9 cellular contexts compared by ENCODE assay signal in the genomic region with DNA sequence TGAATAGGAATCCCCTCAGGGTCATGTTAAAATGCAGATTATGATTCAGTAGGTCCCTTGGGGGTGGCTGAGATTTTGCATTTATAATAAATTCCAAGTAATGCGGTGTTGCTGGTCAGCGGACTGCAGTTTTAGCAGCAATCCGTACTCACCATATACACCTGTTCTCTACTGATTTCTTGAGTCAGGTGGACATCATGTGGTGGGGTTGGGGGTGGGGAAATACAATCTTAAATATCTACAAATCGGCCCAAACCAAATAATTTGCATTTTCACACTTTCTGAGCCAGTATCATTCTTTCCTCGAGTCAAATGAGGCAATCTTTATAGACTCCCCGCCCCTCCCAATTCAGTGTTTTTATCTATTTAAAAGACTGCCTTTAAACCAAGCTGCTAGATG. TPM values are rescaled to one million over a fixed set of nuclear protein-coding genes. Genes with fewer than 3 reads are reported as not detected.
DNase-seq lines count a peak whose midpoint lies in the region; ATAC-seq lines count a peak whose summit lies in the region.
"Had no signal": no experiment of that assay in that cellular context is flagged by ENCODE, and none has a peak within 500 bp of the region (broad histone marks: within the 10 kb centered on the region; RNA-seq: fewer than 3 reads in every experiment).

No MANE protein-coding gene starts in this region.

- no peak overlapping the region for H2BK120ac ChIP-seq in mesenchymal stem cell (ENCODE audit: low read depth, low read length)

- no peak overlapping the region for H3K14ac ChIP-seq in mesenchymal stem cell (ENCODE audit: low read length in 2 of 2)

- peak overlapping the region; percentile 95 for H3K4me2 ChIP-seq in mesenchymal stem cell (ENCODE audit: low read length, poor library complexity, severe bottlenecking)

- H3K4me1 Mint-ChIP-seq in stimulated activated naive CD8-positive, alpha-beta T cell treated with anti-CD3 and anti-CD28 coated beads, Interleukin-15, Interleukin-2, amounts not matched to agents 100 ng/mL and 50 ng/mL, for 24 hours (ENCODE audit: low read depth) = peaks cover 20% of the 10 kb centered on the region

- no peak overlapping the region for H2AFZ ChIP-seq in mesenchymal stem cell (ENCODE audit: low read depth, low read length)

- no peaks in the 10 kb centered on the region for H3K36me3 ChIP-seq in mesenchymal stem cell (ENCODE audit: control insufficient read depth in 1 of 2, insufficient read depth in 2 of 2, low read depth in 1 of 2, low read length in 2 of 2)

- H3K9ac ChIP-seq in mesenchymal stem cell (ENCODE audit: low read length) = peak overlapping the region; percentile 95

- no peak for ATAC-seq in stimulated activated naive CD8-positive, alpha-beta T cell treated with anti-CD3 and anti-CD28 coated beads, Interleukin-15, Interleukin-2, amounts not matched to agents 100 U/mL and 50 U/mL, for 24 hours
- ATAC-seq in HG03571 (IDR thresholded peaks at IDR 0.05; ENCODE audit: unreplicated experiment) (no peak), GM21515 (IDR thresholded peaks at IDR 0.05; ENCODE audit: unreplicated experiment) (no peak)

- H3K27me3 ChIP-seq in mesenchymal stem cell (ENCODE audit: control insufficient read depth in 1 of 2, insufficient read depth in 1 of 2, low read length in 2 of 2) = peaks cover 0 to 5% of the 10 kb centered on the region in 2 experiments

- no peaks in the 10 kb centered on the region for H3K9me3 Mint-ChIP-seq in stimulated activated naive CD8-positive, alpha-beta T cell treated with anti-CD3 and anti-CD28 coated beads, Interleukin-15, Interleukin-2, amounts not matched to agents 100 ng/mL and 50 ng/mL, for 24 hours

- no peaks in the 10 kb centered on the region for H3K9me3 ChIP-seq in mesenchymal stem cell (ENCODE audit: control insufficient read depth, low read length)

- H2BK5ac ChIP-seq in mesenchymal stem cell (ENCODE audit: low read depth, low read length, poor library complexity, severe bottlenecking) = no peak overlapping the region

- no peak overlapping the region for H2BK15ac ChIP-seq in mesenchymal stem cell (ENCODE audit: low read depth, poor library complexity, severe bottlenecking)

- no peaks in the 10 kb centered on the region for H3K4me1 ChIP-seq in mesenchymal stem cell (ENCODE audit: control insufficient read depth, insufficient read depth, low read depth, low read length)

- H3K27ac Mint-ChIP-seq in stimulated activated naive CD8-positive, alpha-beta T cell treated with anti-CD3 and anti-CD28 coated beads, Interleukin-15, Interleukin-2, amounts not matched to agents 100 ng/mL and 50 ng/mL, for 24 hours = peak overlapping the region; percentile 88

- H3K79me1 ChIP-seq in mesenchymal stem cell (replicated peaks; ENCODE audit: low read length, poor library complexity, severe bottlenecking) = peaks cover 16% of the 10 kb centered on the region

- H4K8ac ChIP-seq in mesenchymal stem cell (ENCODE audit: low read length) = no peak overlapping the region

- no peak for DNase-seq in stimulated activated naive CD8-positive, alpha-beta T cell treated with anti-CD3 and anti-CD28 coated beads, Interleukin-15, Interleukin-2, amounts not matched to agents 100 U/mL and 50 U/mL, for 24 hours
- DNase-seq in astrocyte of the hippocampus (ENCODE audit: low read depth, low spot score) (peak; percentile 4), mesenchymal stem cell (no peak), GM19240 (ENCODE audit: insufficient read length, low spot score) (no peak)
- no peak for DNase-seq in stimulated activated CD4-positive, alpha-beta T cell treated with anti-CD3 and anti-CD28 coated beads, Interleukin-1b, Interleukin-23, amount 100 ng/mL, for 48 hours
- DNase-seq: GF-D8 had no signal

- peak overlapping the region in 1 of 2 experiments; percentile 99 for H3K4me3 ChIP-seq in mesenchymal stem cell (ENCODE audit: insufficient read depth in 1 of 2, low read depth in 1 of 2, low read length in 2 of 2)

- no peaks in the 10 kb centered on the region for H3K27me3 Mint-ChIP-seq in stimulated activated naive CD8-positive, alpha-beta T cell treated with anti-CD3 and anti-CD28 coated beads, Interleukin-15, Interleukin-2, amounts not matched to agents 100 ng/mL and 50 ng/mL, for 24 hours

- no peak overlapping the region for H2AK5ac ChIP-seq in mesenchymal stem cell (ENCODE audit: low read length, severe bottlenecking)

- H2BK12ac ChIP-seq in mesenchymal stem cell (ENCODE audit: low read length in 2 of 2) = no peak overlapping the region

- H3K4me3 Mint-ChIP-seq in stimulated activated naive CD8-positive, alpha-beta T cell treated with anti-CD3 and anti-CD28 coated beads, Interleukin-15, Interleukin-2, amounts not matched to agents 100 ng/mL and 50 ng/mL, for 24 hours = peak overlapping the region; percentile 98

- H3K36me3 Mint-ChIP-seq in stimulated activated naive CD8-positive, alpha-beta T cell treated with anti-CD3 and anti-CD28 coated beads, Interleukin-15, Interleukin-2, amounts not matched to agents 100 ng/mL and 50 ng/mL, for 24 hours (ENCODE audit: low read depth) = no peaks in the 10 kb centered on the region

- 85% methylated on average over 2 of the region's 6 CpGs for WGBS in mesenchymal stem cell

- no peak overlapping the region for H4K91ac ChIP-seq in mesenchymal stem cell (ENCODE audit: low read length)

- no peak overlapping the region for H3K18ac ChIP-seq in mesenchymal stem cell (ENCODE audit: low read depth in 1 of 2, low read length in 2 of 2)

- no peak overlapping the region for H3K27ac ChIP-seq in mesenchymal stem cell (ENCODE audit: low read length, poor library complexity, severe bottlenecking)

- no peak overlapping the region for H3K23ac ChIP-seq in mesenchymal stem cell (ENCODE audit: low read length in 2 of 2)

- H3K4ac ChIP-seq in mesenchymal stem cell (ENCODE audit: low read depth in 1 of 2, low read length in 2 of 2) = no peak overlapping the region

RNA-seq across cellular contexts. Expression of a gene that starts 0.9 kb away (rescaled TPM):
- 13.4 TPM for polyA plus RNA-seq in mesenchymal stem cell (2013, experiment 1 of 2)
- polyA plus RNA-seq in mesenchymal stem cell (2013, experiment 2 of 2) = 13.8 TPM
